ENCODE assay signal across 1 cellular context in the genomic region with DNA sequence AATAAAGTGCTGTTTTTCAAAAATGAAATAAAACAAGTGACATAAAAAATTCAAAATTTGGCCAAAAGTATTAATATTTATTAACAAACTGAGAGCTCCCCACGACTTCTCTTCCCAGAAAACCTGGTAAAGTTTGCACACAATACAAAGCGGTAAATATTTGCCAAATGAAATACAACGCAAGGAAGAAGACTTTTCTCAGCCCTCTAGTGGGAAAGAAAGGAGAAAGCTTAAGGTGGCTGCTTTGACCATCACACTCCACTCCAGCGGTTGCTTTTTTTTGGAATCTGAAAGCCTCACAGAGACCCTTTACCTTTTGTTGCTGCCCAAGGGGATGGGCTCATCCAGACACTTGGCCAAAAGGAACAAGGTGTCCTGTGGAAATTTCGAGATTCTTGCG.
TF ChIP-seq lines count a peak whose summit lies in the region.

No MANE protein-coding gene starts in this region.

TF ChIP-seq in HepG2, 621 proteins besides CTCF, POLR2A, EP300 and RAD21 (continued from another document):
- TF ChIP-seq NFKBIZ (CRISPR knock-in tag; IDR thresholded peaks at IDR 0.05) (no peak), ZFP37 (CRISPR knock-in tag; IDR thresholded peaks at IDR 0.05; ENCODE audit: borderline replicate concordance) (no peak), NFIC (IDR thresholded peaks at IDR 0.05; ENCODE audit: low read length) (no peak), ZNF792 (CRISPR knock-in tag; IDR thresholded peaks at IDR 0.05) (no peak), ZBTB7B (CRISPR knock-in tag; IDR thresholded peaks at IDR 0.05) (no peak), ZNF816 (CRISPR knock-in tag; IDR thresholded peaks at IDR 0.05; ENCODE audit: borderline replicate concordance) (no peak), CREM (IDR thresholded peaks at IDR 0.05) (no peak), CREM (CRISPR knock-in tag; IDR thresholded peaks at IDR 0.05) (no peak), NCOA2 (CRISPR knock-in tag; IDR thresholded peaks at IDR 0.05) (no peak), SMAD3 (CRISPR knock-in tag; IDR thresholded peaks at IDR 0.05) (no peak), TCF7L2 (IDR thresholded peaks at IDR 0.05; ENCODE audit: low read depth, low read length) (no peak), ZNF337 (CRISPR knock-in tag; IDR thresholded peaks at IDR 0.05; ENCODE audit: borderline replicate concordance, low read depth) (no peak), PHF20 (CRISPR knock-in tag; IDR thresholded peaks at IDR 0.05) (no peak), NBN (conservative IDR thresholded peaks at IDR 0.05) (no peak), SMAD9 (CRISPR knock-in tag; IDR thresholded peaks at IDR 0.05) (no peak)
- TF ChIP-seq, protein P1, sequence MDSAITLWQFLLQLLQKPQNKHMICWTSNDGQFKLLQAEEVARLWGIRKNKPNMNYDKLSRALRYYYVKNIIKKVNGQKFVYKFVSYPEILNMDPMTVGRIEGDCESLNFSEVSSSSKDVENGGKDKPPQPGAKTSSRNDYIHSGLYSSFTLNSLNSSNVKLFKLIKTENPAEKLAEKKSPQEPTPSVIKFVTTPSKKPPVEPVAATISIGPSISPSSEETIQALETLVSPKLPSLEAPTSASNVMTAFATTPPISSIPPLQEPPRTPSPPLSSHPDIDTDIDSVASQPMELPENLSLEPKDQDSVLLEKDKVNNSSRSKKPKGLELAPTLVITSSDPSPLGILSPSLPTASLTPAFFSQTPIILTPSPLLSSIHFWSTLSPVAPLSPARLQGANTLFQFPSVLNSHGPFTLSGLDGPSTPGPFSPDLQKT (CRISPR knock-in tag; IDR thresholded peaks at IDR 0.05; ENCODE audit: borderline replicate concordance), result no peak
- TF ChIP-seq, protein P2, sequence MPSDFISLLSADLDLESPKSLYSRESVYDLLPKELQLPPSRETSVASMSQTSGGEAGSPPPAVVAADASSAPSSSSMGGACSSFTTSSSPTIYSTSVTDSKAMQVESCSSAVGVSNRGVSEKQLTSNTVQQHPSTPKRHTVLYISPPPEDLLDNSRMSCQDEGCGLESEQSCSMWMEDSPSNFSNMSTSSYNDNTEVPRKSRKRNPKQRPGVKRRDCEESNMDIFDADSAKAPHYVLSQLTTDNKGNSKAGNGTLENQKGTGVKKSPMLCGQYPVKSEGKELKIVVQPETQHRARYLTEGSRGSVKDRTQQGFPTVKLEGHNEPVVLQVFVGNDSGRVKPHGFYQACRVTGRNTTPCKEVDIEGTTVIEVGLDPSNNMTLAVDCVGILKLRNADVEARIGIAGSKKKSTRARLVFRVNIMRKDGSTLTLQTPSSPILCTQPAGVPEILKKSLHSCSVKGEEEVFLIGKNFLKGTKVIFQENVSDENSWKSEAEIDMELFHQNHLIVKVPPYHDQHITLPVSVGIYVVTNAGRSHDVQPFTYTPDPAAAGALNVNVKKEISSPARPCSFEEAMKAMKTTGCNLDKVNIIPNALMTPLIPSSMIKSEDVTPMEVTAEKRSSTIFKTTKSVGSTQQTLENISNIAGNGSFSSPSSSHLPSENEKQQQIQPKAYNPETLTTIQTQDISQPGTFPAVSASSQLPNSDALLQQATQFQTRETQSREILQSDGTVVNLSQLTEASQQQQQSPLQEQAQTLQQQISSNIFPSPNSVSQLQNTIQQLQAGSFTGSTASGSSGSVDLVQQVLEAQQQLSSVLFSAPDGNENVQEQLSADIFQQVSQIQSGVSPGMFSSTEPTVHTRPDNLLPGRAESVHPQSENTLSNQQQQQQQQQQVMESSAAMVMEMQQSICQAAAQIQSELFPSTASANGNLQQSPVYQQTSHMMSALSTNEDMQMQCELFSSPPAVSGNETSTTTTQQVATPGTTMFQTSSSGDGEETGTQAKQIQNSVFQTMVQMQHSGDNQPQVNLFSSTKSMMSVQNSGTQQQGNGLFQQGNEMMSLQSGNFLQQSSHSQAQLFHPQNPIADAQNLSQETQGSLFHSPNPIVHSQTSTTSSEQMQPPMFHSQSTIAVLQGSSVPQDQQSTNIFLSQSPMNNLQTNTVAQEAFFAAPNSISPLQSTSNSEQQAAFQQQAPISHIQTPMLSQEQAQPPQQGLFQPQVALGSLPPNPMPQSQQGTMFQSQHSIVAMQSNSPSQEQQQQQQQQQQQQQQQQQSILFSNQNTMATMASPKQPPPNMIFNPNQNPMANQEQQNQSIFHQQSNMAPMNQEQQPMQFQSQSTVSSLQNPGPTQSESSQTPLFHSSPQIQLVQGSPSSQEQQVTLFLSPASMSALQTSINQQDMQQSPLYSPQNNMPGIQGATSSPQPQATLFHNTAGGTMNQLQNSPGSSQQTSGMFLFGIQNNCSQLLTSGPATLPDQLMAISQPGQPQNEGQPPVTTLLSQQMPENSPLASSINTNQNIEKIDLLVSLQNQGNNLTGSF (CRISPR knock-in tag; IDR thresholded peaks at IDR 0.05), result no peak
- TF ChIP-seq, protein P3, sequence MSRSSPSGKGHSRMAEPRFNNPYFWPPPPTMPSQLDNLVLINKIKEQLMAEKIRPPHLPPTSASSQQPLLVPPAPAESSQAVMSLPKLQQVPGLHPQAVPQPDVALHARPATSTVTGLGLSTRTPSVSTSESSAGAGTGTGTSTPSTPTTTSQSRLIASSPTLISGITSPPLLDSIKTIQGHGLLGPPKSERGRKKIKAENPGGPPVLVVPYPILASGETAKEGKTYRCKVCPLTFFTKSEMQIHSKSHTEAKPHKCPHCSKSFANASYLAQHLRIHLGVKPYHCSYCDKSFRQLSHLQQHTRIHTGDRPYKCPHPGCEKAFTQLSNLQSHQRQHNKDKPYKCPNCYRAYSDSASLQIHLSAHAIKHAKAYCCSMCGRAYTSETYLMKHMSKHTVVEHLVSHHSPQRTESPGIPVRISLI (CRISPR knock-in tag; IDR thresholded peaks at IDR 0.05; ENCODE audit: borderline replicate concordance), result no peak
